1 cellular context compared by ENCODE assay signal in genomic region chr7:29033584-29033983, GRCh38.
TF ChIP-seq lines count a peak whose summit lies in the region.

No MANE protein-coding gene starts in this region.

TF ChIP-seq in HepG2, 621 proteins besides CTCF, POLR2A, EP300 and RAD21 (continued from another document):
- no peak for TF ChIP-seq ZNF687 (CRISPR knock-in tag; IDR thresholded peaks at IDR 0.05)
TF ChIP-seq in HepG2: peak in this region for 0.
